In the genomic region with DNA sequence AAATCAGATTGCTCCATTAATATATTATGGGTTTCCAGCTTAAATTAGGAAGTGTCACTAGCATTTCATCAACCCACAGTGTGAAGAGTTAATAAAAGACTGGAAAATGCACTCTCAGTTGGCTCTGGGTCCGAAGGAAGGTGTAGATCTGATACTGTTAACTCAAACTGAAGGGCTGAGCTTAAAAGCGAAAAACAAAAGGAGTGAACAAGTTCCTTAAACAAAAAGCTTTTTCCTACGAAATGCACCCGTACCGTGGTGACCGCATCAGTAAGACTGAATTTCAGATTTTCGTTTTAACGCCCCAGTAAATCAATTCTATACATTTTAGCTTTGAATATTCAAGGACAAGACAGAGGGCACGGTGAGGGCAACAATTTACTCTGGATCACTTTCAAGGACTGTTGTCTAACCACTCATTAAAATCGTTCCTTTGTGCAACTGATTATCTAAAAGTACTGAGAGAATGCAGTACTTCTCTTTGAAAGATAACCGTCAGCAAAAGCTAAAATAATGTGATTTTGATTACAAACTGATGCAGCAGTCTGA, we compare ENCODE assay signal across 8 cellular contexts. TPM values are rescaled to one million over a fixed set of nuclear protein-coding genes. Genes with fewer than 3 reads are reported as not detected.
DNase-seq lines count a peak whose midpoint lies in the region; ATAC-seq and TF ChIP-seq lines count a peak whose summit lies in the region.

No MANE protein-coding gene starts in this region.

- POLR2A ChIA-PET in BJ (lab: Charles Lee) = no interaction called here

- CTCF ChIA-PET in BJ (lab: Yijun Ruan, JAX) = interaction anchor here (1.0 to 2.3 kb wide), 7 partner anchors 12 to 491 kb away, joined by 3 to 7 read pairs (median 4); no protein-coding TSS in a partner anchor

- DNase-seq in BJ (ENCODE audit: low read depth) (no peak), HFFc6 (no peak), cerebellar cortex (ENCODE audit: low spot score) (peak; percentile 36), AML-193 (lab: John Stamatoyannopoulos, UW) (no peak)
- no peak for DNase-seq in natural killer cell treated with Interleukin-12 subunit alpha and Interleukin-12 subunit beta and Interleukin-15 and Interleukin-18, amount 100 ng/mL, for 72 hours (ENCODE audit: low spot score)
- DNase-seq in central memory CD4-positive, alpha-beta T cell = no peak

- peak overlapping the region; percentile 76 for H3K4me3 ChIP-seq in BJ (ENCODE audit: low read depth, low read length)

- no peaks in the 10 kb centered on the region for H3K36me3 Mint-ChIP-seq in HFFc6 (ENCODE audit: low read depth)
- H3K36me3 Mint-ChIP-seq in natural killer cell treated with Interleukin-12 subunit alpha and Interleukin-12 subunit beta and Interleukin-15 and Interleukin-18, amount 100 ng/mL, for 72 hours = no peaks in the 10 kb centered on the region

- no peak for ATAC-seq in natural killer cell treated with Interleukin-12 subunit alpha and Interleukin-12 subunit beta and Interleukin-15 and Interleukin-18, amount 100 ng/mL, for 72 hours
- ATAC-seq in GM21360 (IDR thresholded peaks at IDR 0.05; ENCODE audit: unreplicated experiment) (no peak), GM18498 (IDR thresholded peaks at IDR 0.05; ENCODE audit: unreplicated experiment) (no peak)

- no peaks in the 10 kb centered on the region for H3K36me3 ChIP-seq in BJ (ENCODE audit: control insufficient read depth, insufficient read depth, low read length)

- no peaks in the 10 kb centered on the region for H3K9me3 Mint-ChIP-seq in HFFc6
- H3K9me3 Mint-ChIP-seq in natural killer cell treated with Interleukin-12 subunit alpha and Interleukin-12 subunit beta and Interleukin-15 and Interleukin-18, amount 100 ng/mL, for 72 hours = no peaks in the 10 kb centered on the region

- no peak overlapping the region for H3K27ac Mint-ChIP-seq in HFFc6
- H3K27ac Mint-ChIP-seq in natural killer cell treated with Interleukin-12 subunit alpha and Interleukin-12 subunit beta and Interleukin-15 and Interleukin-18, amount 100 ng/mL, for 72 hours = no peak overlapping the region

- H3K27me3 ChIP-seq in BJ (ENCODE audit: control insufficient read depth, insufficient read depth, low read length) = no peaks in the 10 kb centered on the region

- TF ChIP-seq CTCF in BJ (IDR thresholded peaks at IDR 0.05; ENCODE audit: insufficient read depth, low read depth, low read length) (no peak), HFFc6 (IDR thresholded peaks at IDR 0.05) (no peak)

- peaks cover 54% of the 10 kb centered on the region for H3K4me1 Mint-ChIP-seq in HFFc6 (ENCODE audit: low read depth)
- H3K4me1 Mint-ChIP-seq in natural killer cell treated with Interleukin-12 subunit alpha and Interleukin-12 subunit beta and Interleukin-15 and Interleukin-18, amount 100 ng/mL, for 72 hours (ENCODE audit: low read depth in 2 of 2) = peaks cover 20 to 23% of the 10 kb centered on the region in 2 donors

- peak overlapping the region; percentile 91 for H3K4me3 Mint-ChIP-seq in HFFc6
- H3K4me3 Mint-ChIP-seq in natural killer cell treated with Interleukin-12 subunit alpha and Interleukin-12 subunit beta and Interleukin-15 and Interleukin-18, amount 100 ng/mL, for 72 hours = peak overlapping the region; percentile 81

- peaks cover 8% of the 10 kb centered on the region for H3K27me3 Mint-ChIP-seq in HFFc6 (ENCODE audit: insufficient read depth)
- peaks cover 36 to 47% of the 10 kb centered on the region in 2 donors for H3K27me3 Mint-ChIP-seq in natural killer cell treated with Interleukin-12 subunit alpha and Interleukin-12 subunit beta and Interleukin-15 and Interleukin-18, amount 100 ng/mL, for 72 hours

RNA-seq across cellular contexts. Expression of a gene that starts 1.9 kb away (rescaled TPM):
- polyA plus RNA-seq in BJ (2011; rRNA removed) = 1.2 and 2.6 TPM in 2 replicates
- polyA minus RNA-seq in BJ (2011; rRNA and poly(A)+ RNA removed) = 2.2 and 2.9 TPM in 2 replicates
- 1 to 10 TPM; 2.0 to 5.1 (median 2.9) TPM for total RNA-seq in HFFc6 (2021; fragmentation: NEBNext Ultra II Directional; extraction: Animal tissue kit (Norgen Biotek cat#: 25700))
- 1 to 10 TPM; 4.2 to 4.6 TPM for total RNA-seq in natural killer cell treated with Interleukin-12 subunit alpha and Interleukin-12 subunit beta and Interleukin-15 and Interleukin-18, amount 100 ng/mL, for 72 hours
